Comparison of ENCODE assay signal across 1 cellular context in genomic region chr5:87121315-87122170, GRCh38.
TF ChIP-seq lines count a peak whose summit lies in the region.

No MANE protein-coding gene starts in this region.

TF ChIP-seq in GM23338, 12 proteins besides CTCF, POLR2A, EP300 and RAD21 (continued from another document):
- TF ChIP-seq ZNF462 (CRISPR knock-in tag; IDR thresholded peaks at IDR 0.05), result no peak
- no peak for TF ChIP-seq CREB1 (CRISPR knock-in tag; IDR thresholded peaks at IDR 0.05; ENCODE audit: low read depth)
- no peak for TF ChIP-seq EZH2 (IDR thresholded peaks at IDR 0.05; ENCODE audit: low read depth, unreplicated experiment)
- no peak for TF ChIP-seq ZNF114 (CRISPR knock-in tag; IDR thresholded peaks at IDR 0.05)
- TF ChIP-seq ZNF331 (CRISPR knock-in tag; IDR thresholded peaks at IDR 0.05; ENCODE audit: low read depth), result no peak
TF ChIP-seq in GM23338: peak in this region for 0.
